Comparison of ENCODE assay signal across 9 cellular contexts in genomic region chr11:94740083-94740974, GRCh38. TPM values are rescaled to one million over a fixed set of nuclear protein-coding genes. Genes with fewer than 3 reads are reported as not detected.
DNase-seq lines count a peak whose midpoint lies in the region; ATAC-seq, FAIRE-seq and TF ChIP-seq lines count a peak whose summit lies in the region.
"Had no signal": no experiment of that assay in that cellular context is flagged by ENCODE, and none has a peak within 500 bp of the region (broad histone marks: within the 10 kb centered on the region; RNA-seq: fewer than 3 reads in every experiment).

No MANE protein-coding gene starts in this region.

- H3K27ac ChIP-seq in astrocyte (ENCODE audit: low read depth, low read length), result no peak overlapping the region

- peak; percentile 77 for ATAC-seq in sciatic nerve
- ATAC-seq in HG03378 (IDR thresholded peaks at IDR 0.05; ENCODE audit: unreplicated experiment), result no peak
- ATAC-seq in HG03442 (IDR thresholded peaks at IDR 0.05; ENCODE audit: unreplicated experiment), result no peak

- TF ChIP-seq CTCF in astrocyte (IDR thresholded peaks at IDR 0.05; ENCODE audit: insufficient read depth, low read depth, low read length), result no peak

- H3K4me1 Mint-ChIP-seq in astrocyte (ENCODE audit: low read depth, unreplicated experiment), result peaks cover 4% of the 10 kb centered on the region

- intact Hi-C loops in sciatic nerve (cut with DNase I), result no loop called here

- no peak overlapping the region for H3K27ac Mint-ChIP-seq in astrocyte (ENCODE audit: unreplicated experiment)
- H3K27ac Mint-ChIP-seq: CD4-positive, CD25-positive, alpha-beta regulatory T cell had no signal

- H3K9me3 ChIP-seq in astrocyte (ENCODE audit: insufficient read depth, low read depth, low read length), result no peaks in the 10 kb centered on the region

- no peaks in the 10 kb centered on the region for H3K36me3 ChIP-seq in astrocyte (ENCODE audit: insufficient read depth, low read length)

- peaks cover 24% of the 10 kb centered on the region for H3K27me3 Mint-ChIP-seq in astrocyte (ENCODE audit: low read depth, unreplicated experiment)

- peak overlapping the region; percentile 84 for H3K4me3 Mint-ChIP-seq in astrocyte (ENCODE audit: unreplicated experiment)

- no peak for FAIRE-seq in astrocyte (lab: Jason Lieb, UNC)

- H3K9ac ChIP-seq in astrocyte (ENCODE audit: low read length), result peak overlapping the region; percentile 79

- peak overlapping the region; percentile 82 for H2AFZ ChIP-seq in astrocyte (ENCODE audit: low read depth, low read length)

- no peaks in the 10 kb centered on the region for H4K20me1 ChIP-seq in astrocyte (ENCODE audit: insufficient read depth, low read length)

- H3K27me3 ChIP-seq in astrocyte (ENCODE audit: insufficient read depth, low read length), result no peaks in the 10 kb centered on the region

- no peaks in the 10 kb centered on the region for H3K36me3 Mint-ChIP-seq in astrocyte (ENCODE audit: low read depth, unreplicated experiment)
- H3K36me3 Mint-ChIP-seq: CD4-positive, CD25-positive, alpha-beta regulatory T cell had no signal

- no peaks in the 10 kb centered on the region for H3K9me3 Mint-ChIP-seq in astrocyte (ENCODE audit: unreplicated experiment)
- H3K9me3 Mint-ChIP-seq: CD4-positive, CD25-positive, alpha-beta regulatory T cell had no signal

- peaks cover 21% of the 10 kb centered on the region for H3K4me1 ChIP-seq in astrocyte (ENCODE audit: insufficient read depth, low read length)

- H3K4me2 ChIP-seq in astrocyte (ENCODE audit: low read length), result peak overlapping the region; percentile 99

- H3K79me2 ChIP-seq in astrocyte (ENCODE audit: insufficient read depth, low read length), result no peaks in the 10 kb centered on the region

- DNase-seq in NCI-H82 (lab: John Stamatoyannopoulos, UW) (peak; percentile 62), NCI-H82 treated with DMSO at 0.1 percent for 48 hours (lab: John Stamatoyannopoulos, UW; ENCODE audit: unreplicated experiment) (no peak), NCI-H128 (lab: John Stamatoyannopoulos, UW; ENCODE audit: unreplicated experiment) (peak; percentile 39), astrocyte (ENCODE audit: low read depth) (no peak), sciatic nerve (ENCODE audit: low spot score) (peak; percentile 83)

- H3K4me3 ChIP-seq in astrocyte (ENCODE audit: insufficient read depth, low read depth, low read length), result peak overlapping the region; percentile 70
- H3K4me3 ChIP-seq in iPS-11a (ENCODE audit: low read depth, low read length), result peak overlapping the region; percentile 51

RNA-seq across cellular contexts. Expression of gene AMOTL1, which starts 27.8 kb away (rescaled TPM):
- total RNA-seq in astrocyte (46.1 and 47.8 TPM in 2 replicates), sciatic nerve (75.6 TPM)

Comparison
In these comparisons a context has a peak if more than half of its experiments do, and no peak if none do; other contexts are left out.
1. DNase-seq: peak in NCI-H82 (single experiment), NCI-H128 (single experiment) and sciatic nerve (single experiment); none in NCI-H82 treated with DMSO at 0.1 percent for 48 hours (single experiment) and astrocyte (single experiment).